ENCODE assay signal across 20 cellular contexts in genomic region chr3:171380084-171380483, GRCh38.
"Had no signal": no experiment of that assay in that cellular context is flagged by ENCODE, and none has a peak within 500 bp of the region (broad histone marks: within the 10 kb centered on the region; RNA-seq: fewer than 3 reads in every experiment).

No MANE protein-coding gene starts in this region.

- H3K4me3 ChIP-seq: esophagus muscularis mucosa, hepatocyte, pancreas, smooth muscle cell, suprapubic skin, thyroid gland, upper lobe of left lung, uterus had no signal

- H3K27me3 ChIP-seq: esophagus muscularis mucosa, foreskin keratinocyte, hepatocyte, pancreas, suprapubic skin, thyroid gland, upper lobe of left lung, uterus had no signal

- ATAC-seq: effector memory CD8-positive, alpha-beta T cell; foreskin keratinocyte; left colon; naive thymus-derived CD4-positive, alpha-beta T cell; right cardiac atrium; stimulated activated naive CD8-positive, alpha-beta T cell treated with anti-CD3 and anti-CD28 coated beads, Interleukin-15, Interleukin-2, amounts not matched to agents 100 U/mL and 50 U/mL, for 24 hours had no signal

- H3K27ac ChIP-seq: epithelial cell of prostate, foreskin keratinocyte, hepatocyte, pancreas, suprapubic skin, thyroid gland, upper lobe of left lung, uterus had no signal

- H3K4me3 Mint-ChIP-seq: dendritic cell treated with granulocyte-macrophage colony-stimulating factor and Interleukin-4, amounts not matched to agents 40 ng/mL and 50 ng/mL, for 4 days; effector memory CD8-positive, alpha-beta T cell had no signal

- H3K4me1 ChIP-seq: uterus had no signal

- H3K27ac Mint-ChIP-seq: dendritic cell treated with granulocyte-macrophage colony-stimulating factor and Interleukin-4, amounts not matched to agents 40 ng/mL and 50 ng/mL, for 4 days; progenitor cell of endocrine pancreas had no signal

- H3K36me3 ChIP-seq: esophagus muscularis mucosa, pancreas, suprapubic skin, thyroid gland, upper lobe of left lung, uterus had no signal

- H3K27me3 Mint-ChIP-seq: dendritic cell treated with granulocyte-macrophage colony-stimulating factor and Interleukin-4, amounts not matched to agents 40 ng/mL and 50 ng/mL, for 4 days; effector memory CD8-positive, alpha-beta T cell; naive thymus-derived CD4-positive, alpha-beta T cell; progenitor cell of endocrine pancreas had no signal

- H3K9me3 ChIP-seq: esophagus muscularis mucosa, pancreas, suprapubic skin, thyroid gland, upper lobe of left lung, uterus had no signal

- DNase-seq: effector memory CD8-positive, alpha-beta T cell; foreskin keratinocyte; head of caudate nucleus; left colon; naive thymus-derived CD4-positive, alpha-beta T cell; occipital lobe; pancreas; right cardiac atrium; stimulated activated CD4-positive, alpha-beta T cell treated with anti-CD3 and anti-CD28 coated beads, Interleukin-2, amount 100 ng/mL, for 48 hours; stimulated activated naive CD8-positive, alpha-beta T cell treated with anti-CD3 and anti-CD28 coated beads, Interleukin-15, Interleukin-2, amounts not matched to agents 100 U/mL and 50 U/mL, for 24 hours; thyroid gland; upper lobe of left lung; uterus had no signal

- H3K9me3 Mint-ChIP-seq: dendritic cell treated with granulocyte-macrophage colony-stimulating factor and Interleukin-4, amounts not matched to agents 40 ng/mL and 50 ng/mL, for 4 days; effector memory CD8-positive, alpha-beta T cell had no signal
